In the genomic region with DNA sequence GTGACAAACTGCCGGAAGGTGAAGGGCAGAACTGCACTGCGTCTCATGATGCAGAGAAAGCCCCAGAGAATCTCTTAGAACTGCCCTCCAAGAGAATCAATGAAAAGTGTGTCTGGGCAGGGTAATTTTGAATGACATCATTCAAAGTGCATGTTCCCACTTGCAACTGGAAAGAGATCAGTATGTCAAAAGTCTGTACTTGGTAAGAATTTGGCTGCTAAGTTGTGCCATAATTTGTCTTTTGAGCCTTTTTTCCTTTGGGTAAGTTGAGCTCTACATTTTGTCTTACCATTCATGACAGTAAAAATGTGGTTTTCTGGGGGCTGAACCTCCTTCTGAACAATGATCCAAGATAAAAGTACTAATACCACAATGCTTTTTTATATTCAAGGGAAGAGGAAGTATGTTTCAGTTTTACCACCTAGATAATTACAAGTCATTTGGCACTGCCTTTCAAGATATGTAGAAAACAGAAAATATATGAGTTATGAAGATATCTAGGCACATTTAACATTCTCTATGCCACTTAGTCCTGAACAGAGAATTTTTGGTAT, we compare ENCODE assay signal across 3 cellular contexts. TPM values are rescaled to one million over a fixed set of nuclear protein-coding genes. Genes with fewer than 3 reads are reported as not detected.
"Had no signal": no experiment of that assay in that cellular context is flagged by ENCODE, and none has a peak within 500 bp of the region (broad histone marks: within the 10 kb centered on the region; RNA-seq: fewer than 3 reads in every experiment).

No MANE protein-coding gene starts in this region.

RNA-seq across cellular contexts. Expression of a gene that starts 6.3 kb away (rescaled TPM):
- total RNA-seq: epithelial cell of proximal tubule had no signal

RNA-seq across cellular contexts. Expression of a gene that starts 38.9 kb away (rescaled TPM):
- total RNA-seq: endodermal cell, pulmonary artery endothelial cell had no signal
